ENCODE assay signal across 28 cellular contexts in genomic region chr3:185880600-185880999, GRCh38.
"Had no signal": no experiment of that assay in that cellular context is flagged by ENCODE, and none has a peak within 500 bp of the region (broad histone marks: within the 10 kb centered on the region; RNA-seq: fewer than 3 reads in every experiment).

No MANE protein-coding gene starts in this region.

- DNase-seq: activated CD4-positive, alpha-beta T cell treated with anti-CD3 and anti-CD28 coated beads, Interleukin-2, amount 50 U/mL, for 4 hours; activated CD8-positive, alpha-beta memory T cell treated with anti-CD3 and anti-CD28 coated beads, Interleukin-2, amount 50 U/mL, for 48 hours; activated naive CD4-positive, alpha-beta T cell; activated T-cell treated with anti-CD3 and anti-CD28 coated beads, Interleukin-2, amount 50 U/mL, for 4 hours; adrenal gland; cerebellar nuclear complex; glutamatergic neuron; immature natural killer cell; left cardiac atrium; pancreas; psoas muscle; right cardiac atrium; stimulated activated CD4-positive, alpha-beta T cell treated with anti-CD3 and anti-CD28 coated beads, Interleukin-12 subunit alpha, Interleukin-12 subunit beta, amount 100 ng/mL, for 4 hours; substantia nigra; T1000; tibial artery had no signal

- H3K4me3 ChIP-seq: adrenal gland, coronary artery, hepatocyte, pancreas, psoas muscle, tibial artery had no signal

- H2AFZ ChIP-seq: hepatocyte had no signal

- H3K9me3 Mint-ChIP-seq: activated T-cell treated with anti-CD3 and anti-CD28 coated beads, Interleukin-2, amount 50 U/mL, for 4 hours; activated T-helper 2 cell treated with anti-CD3 and anti-CD28 coated beads, Interferon-gamma antibody, Interleukin-2, Interleukin-4, amounts not matched to agents 10 μg/mL and 5 μg/mL and 100 μg/mL, durations not matched to agents 14 hours and 24 hours and 36 hours; immature natural killer cell; memory B cell; nephron; stimulated activated naive CD8-positive, alpha-beta T cell treated with anti-CD3 and anti-CD28 coated beads, Interleukin-15, Interleukin-2, amounts not matched to agents 100 ng/mL and 50 ng/mL, for 24 hours; T-helper 1 cell treated with Interleukin-12 subunit alpha and Interleukin-12 subunit beta and Interleukin-4 antibody, amounts not matched to agents 30 μg/mL and 1 μg/mL, for 36 hours; WTC11 had no signal

- H3K4me2 ChIP-seq: hepatocyte had no signal

- H3K79me2 ChIP-seq: hepatocyte had no signal

- H3K27ac Mint-ChIP-seq: activated naive CD8-positive, alpha-beta T cell; activated T-helper 2 cell treated with anti-CD3 and anti-CD28 coated beads, Interferon-gamma antibody, Interleukin-2, Interleukin-4, amounts not matched to agents 10 μg/mL and 5 μg/mL and 100 μg/mL, durations not matched to agents 14 hours and 24 hours and 36 hours; memory B cell; nephron; stimulated activated naive CD8-positive, alpha-beta T cell treated with anti-CD3 and anti-CD28 coated beads, Interleukin-15, Interleukin-2, amounts not matched to agents 100 ng/mL and 50 ng/mL, for 24 hours; T-helper 1 cell treated with Interleukin-12 subunit alpha and Interleukin-12 subunit beta and Interleukin-4 antibody, amounts not matched to agents 30 μg/mL and 1 μg/mL, for 36 hours; WTC11 had no signal

- H3K4me3 Mint-ChIP-seq: activated naive CD8-positive, alpha-beta T cell; activated T-cell treated with anti-CD3 and anti-CD28 coated beads, Interleukin-2, amount 50 U/mL, for 4 hours; immature natural killer cell; memory B cell; nephron; stimulated activated naive CD8-positive, alpha-beta T cell treated with anti-CD3 and anti-CD28 coated beads, Interleukin-15, Interleukin-2, amounts not matched to agents 100 ng/mL and 50 ng/mL, for 24 hours; T-helper 1 cell treated with Interleukin-12 subunit alpha and Interleukin-12 subunit beta and Interleukin-4 antibody, amounts not matched to agents 30 μg/mL and 1 μg/mL, for 36 hours; WTC11 had no signal

- H3K36me3 ChIP-seq: adrenal gland, neutrophil, pancreas, tibial artery had no signal

- H3K4me1 ChIP-seq: adrenal gland, pancreas, psoas muscle, tibial artery had no signal

- FAIRE-seq: astrocyte, frontal cortex, pancreas had no signal

- ATAC-seq: left cardiac atrium, pancreas, psoas muscle, right cardiac atrium had no signal

- H3K27ac ChIP-seq: adrenal gland, coronary artery, hepatocyte, neutrophil, pancreas, psoas muscle, tibial artery had no signal

- H3K9me3 ChIP-seq: adrenal gland, neutrophil, pancreas, psoas muscle, tibial artery had no signal

- H3K36me3 Mint-ChIP-seq: immature natural killer cell, memory B cell, WTC11 had no signal

- H3K4me1 Mint-ChIP-seq: immature natural killer cell, nephron had no signal

- H3K27me3 ChIP-seq: hepatocyte, neutrophil, pancreas had no signal
